In the genomic region with DNA sequence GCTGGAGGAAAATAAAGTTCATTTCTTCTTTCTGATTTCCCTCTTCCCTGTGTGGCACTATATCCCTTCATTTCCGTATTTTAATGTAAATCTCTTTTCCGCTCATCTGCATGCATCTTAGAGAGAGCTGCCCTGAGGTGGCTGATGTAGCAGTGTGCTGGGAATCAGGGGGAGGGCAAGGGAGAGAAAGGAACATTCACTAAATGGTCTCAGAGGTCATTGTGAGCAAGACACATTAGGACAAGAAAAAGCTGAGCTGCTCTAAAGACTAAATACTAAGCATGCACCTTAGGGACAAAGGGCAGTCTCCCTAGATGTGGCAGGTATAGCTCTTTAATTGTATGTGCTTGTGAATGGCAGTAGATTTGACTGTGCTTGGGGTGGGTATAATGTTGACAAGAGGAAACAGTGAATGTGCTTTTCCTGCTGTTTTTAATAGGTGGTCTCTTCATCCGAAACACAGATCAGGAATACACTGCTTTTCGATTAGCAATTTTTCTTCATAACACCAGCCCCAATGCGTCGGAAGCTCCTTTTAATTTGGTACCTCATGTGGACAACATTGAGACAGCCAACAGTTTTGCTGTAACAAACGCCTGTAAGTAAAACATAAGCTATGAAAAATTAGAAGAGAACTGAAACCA, we compare ENCODE assay signal across 17 cellular contexts. TPM values are rescaled to one million over a fixed set of nuclear protein-coding genes. Genes with fewer than 3 reads are reported as not detected.
DNase-seq lines count a peak whose midpoint lies in the region; ATAC-seq and TF ChIP-seq lines count a peak whose summit lies in the region.
"Had no signal": no experiment of that assay in that cellular context is flagged by ENCODE, and none has a peak within 500 bp of the region (broad histone marks: within the 10 kb centered on the region; RNA-seq: fewer than 3 reads in every experiment).

No MANE protein-coding gene starts in this region.

- ATAC-seq in GM18909 (IDR thresholded peaks at IDR 0.05; ENCODE audit: poor library complexity, unreplicated experiment): no peak
- ATAC-seq in GM21447 (IDR thresholded peaks at IDR 0.05; ENCODE audit: unreplicated experiment): no peak
- ATAC-seq: stimulated activated naive CD8-positive, alpha-beta T cell treated with anti-CD3 and anti-CD28 coated beads, Interleukin-15, amount 100 ng/mL, for 72 hours had no signal

- H3K27me3 ChIP-seq in dorsolateral prefrontal cortex: no peaks in the 10 kb centered on the region

- no peaks in the 10 kb centered on the region for H3K36me3 Mint-ChIP-seq in neural crest cell (ENCODE audit: low read depth)
- H3K36me3 Mint-ChIP-seq: CD8-positive, alpha-beta memory T cell had no signal

- peak overlapping the region in 54 of 59 donors; percentile 2 to 97 (median 92) for H3K27ac ChIP-seq in dorsolateral prefrontal cortex
- H3K27ac ChIP-seq: parathyroid adenoma had no signal

- intact Hi-C loops in dorsolateral prefrontal cortex (cut with DNase I): loop anchor here (2.0 to 10.0 kb wide), 2 partner anchors 253 to 255 kb away; no protein-coding TSS in a partner anchor

- H3K27ac Mint-ChIP-seq in neural crest cell (ENCODE audit: unreplicated experiment): no peak overlapping the region
- H3K27ac Mint-ChIP-seq: activated B cell treated with CpG ODN at 0.5 μM for 24 hours; CD8-positive, alpha-beta memory T cell; stimulated activated naive CD8-positive, alpha-beta T cell treated with anti-CD3 and anti-CD28 coated beads, Interleukin-15, amount 100 ng/mL, for 72 hours had no signal

- peak overlapping the region; percentile 78 for H3K4me3 Mint-ChIP-seq in neural crest cell
- H3K4me3 Mint-ChIP-seq: activated B cell treated with CpG ODN at 0.5 μM for 24 hours; stimulated activated naive CD8-positive, alpha-beta T cell treated with anti-CD3 and anti-CD28 coated beads, Interleukin-15, amount 100 ng/mL, for 72 hours had no signal

- peaks cover 35% of the 10 kb centered on the region for H3K4me1 Mint-ChIP-seq in neural crest cell
- H3K4me1 Mint-ChIP-seq: activated B cell treated with CpG ODN at 0.5 μM for 24 hours had no signal

- no peaks in the 10 kb centered on the region for H3K9me3 Mint-ChIP-seq in neural crest cell
- H3K9me3 Mint-ChIP-seq: activated B cell treated with CpG ODN at 0.5 μM for 24 hours; CD8-positive, alpha-beta memory T cell; stimulated activated naive CD8-positive, alpha-beta T cell treated with anti-CD3 and anti-CD28 coated beads, Interleukin-15, amount 100 ng/mL, for 72 hours had no signal

- TF ChIP-seq CTCF in dorsolateral prefrontal cortex (IDR thresholded peaks at IDR 0.05 in 54 of 56, conservative IDR thresholded peaks at IDR 0.05 in 2 of 56; ENCODE audit: low read depth in 1 of 56, partially characterized antibody in 56 of 56): no peak
- TF ChIP-seq CTCF in neural crest cell (conservative IDR thresholded peaks at IDR 0.05): no peak

- DNase-seq in ELR (ENCODE audit: low read depth): peak; percentile 0
- DNase-seq in MV-4-11 (lab: John Stamatoyannopoulos, UW): peak; percentile 36
- DNase-seq in dorsolateral prefrontal cortex: peak in 1 of 10 donors; percentile 37
- no peak for DNase-seq in neural crest cell (ENCODE audit: low read depth, low spot score)
- DNase-seq in NCI-H526 (lab: John Stamatoyannopoulos, UW): no peak
- DNase-seq in germinal center (ENCODE audit: low spot score): no peak
- DNase-seq: activated B cell treated with CpG ODN at 0.5 μM for 24 hours; activated T-cell treated with anti-CD3 and anti-CD28 coated beads for 4 hours; CD8-positive, alpha-beta memory T cell; effector CD8-positive, alpha-beta T cell; MG63; stimulated activated naive CD8-positive, alpha-beta T cell treated with anti-CD3 and anti-CD28 coated beads, Interleukin-15, amount 100 ng/mL, for 72 hours had no signal

- H3K4me3 ChIP-seq in dorsolateral prefrontal cortex: peak overlapping the region; percentile 59 to 91 (median 73)
- H3K4me3 ChIP-seq: lung, MG63 had no signal

- H3K27me3 Mint-ChIP-seq in neural crest cell (ENCODE audit: low read depth): peaks cover 65% of the 10 kb centered on the region

RNA-seq across cellular contexts. Expression of a gene that starts 2.1 kb away (rescaled TPM):
- 100 to 1,000 TPM in 63 of 120 experiments, 10 to 100 TPM in 57; 41.9 to 209 (median 101) TPM for total RNA-seq in dorsolateral prefrontal cortex
- 2.3 and 2.9 TPM in 2 replicates for total RNA-seq in neural crest cell
- total RNA-seq: activated B cell treated with CpG ODN at 0.5 μM for 24 hours; CD8-positive, alpha-beta memory T cell; NCI-H460 had no signal

Comparison
In these comparisons a context has a peak if more than half of its experiments do, and no peak if none do; other contexts are left out.
1. DNase-seq: peak in ELR (single experiment) and MV-4-11 (single experiment); none in neural crest cell (single experiment), NCI-H526 (0 of 2) and germinal center (single experiment).
2. RNA of a gene that starts 2.1 kb away (total RNA-seq): 41.9 to 209 TPM in dorsolateral prefrontal cortex; 2.3 to 2.9 TPM in neural crest cell; every median in the first group is over 10 times any median in the second.